In genomic region chr18:24271381-24272331, GRCh38 we compare ENCODE assay signal across 8 cellular contexts.
DNase-seq lines count a peak whose midpoint lies in the region; ATAC-seq and TF ChIP-seq lines count a peak whose summit lies in the region.

No MANE protein-coding gene starts in this region.

- ATAC-seq in HG02642 (IDR thresholded peaks at IDR 0.05; ENCODE audit: poor library complexity, unreplicated experiment) = peak; percentile 53
- ATAC-seq in PC-3 = peak; percentile 66
- no peak for ATAC-seq in HG03139 (IDR thresholded peaks at IDR 0.05; ENCODE audit: unreplicated experiment)
- ATAC-seq in HG02610 (IDR thresholded peaks at IDR 0.05; ENCODE audit: unreplicated experiment) = no peak

- no peak for TF ChIP-seq CTCF in PC-3 (conservative IDR thresholded peaks at IDR 0.05; ENCODE audit: low read depth, low read length)
- TF ChIP-seq CTCF in breast epithelium (IDR thresholded peaks at IDR 0.05) = peak in 2 of 3 donors; percentile 29 to 32

- H3K27ac ChIP-seq in PC-3 (ENCODE audit: low read length) = peak overlapping the region; percentile 71
- H3K27ac ChIP-seq in breast epithelium = peak overlapping the region; percentile 88 to 94

- no peaks in the 10 kb centered on the region; the same call in 1 of the 2 replicates for H4K20me1 ChIP-seq in PC-3 (ENCODE audit: low read length)

- peaks cover 6% of the 10 kb centered on the region for H3F3A ChIP-seq in PC-3 (ENCODE audit: low read length, unreplicated experiment)

- H3K9me3 ChIP-seq in PC-3 (ENCODE audit: low read length) (no peaks in the 10 kb centered on the region), breast epithelium (no peaks in the 10 kb centered on the region), iPS-15b (ENCODE audit: control insufficient read depth, insufficient read depth, low read length) (no peaks in the 10 kb centered on the region)

- peak overlapping the region; percentile 83 for H2AFZ ChIP-seq in PC-3 (ENCODE audit: low read length)

- peaks cover 53% of the 10 kb centered on the region for H3K79me2 ChIP-seq in PC-3 (ENCODE audit: low read length)

- DNase-seq in Caki2 (ENCODE audit: low read depth) (peak; percentile 82), PC-3 (peak; percentile 72), breast epithelium (ENCODE audit: low spot score in 2 of 2) (peak; percentile 55 to 69), renal cortical epithelial cell (ENCODE audit: low read depth) (peak; percentile 53)

- peak overlapping the region; percentile 94 for H3K4me3 ChIP-seq in PC-3 (ENCODE audit: low read length)
- peak overlapping the region; percentile 60 to 98 (median 84) for H3K4me3 ChIP-seq in breast epithelium
- H3K4me3 ChIP-seq in iPS-15b (ENCODE audit: low read depth, low read length) = peak overlapping the region; percentile 76

- intact Hi-C loops in PC-3 (cut with micrococcal nuclease) (loop anchor here (1.0 to 10.0 kb wide), 3 partner anchors 39 to 83 kb away; no protein-coding TSS in a partner anchor), breast epithelium (cut with DNase I; ENCODE audit: low total_unique reads) (no loop called here)

- H3K27me3 ChIP-seq in PC-3 (ENCODE audit: low read length) = no peaks in the 10 kb centered on the region
- no peaks in the 10 kb centered on the region for H3K27me3 ChIP-seq in breast epithelium
- no peaks in the 10 kb centered on the region for H3K27me3 ChIP-seq in iPS-15b (ENCODE audit: control insufficient read depth, insufficient read depth, low read length)

- no TSS peak for BruUV-seq in PC-3 (replicated peaks; lab: Mats Ljungman, UMichigan)

- peaks cover 52% of the 10 kb centered on the region for H3K4me1 ChIP-seq in PC-3 (ENCODE audit: insufficient read depth, low read length)
- H3K4me1 ChIP-seq in breast epithelium = peaks cover 0 to 15% of the 10 kb centered on the region in 2 donors
- H3K4me1 ChIP-seq in iPS-15b (ENCODE audit: control insufficient read depth, insufficient read depth, low read length) = peaks cover 11% of the 10 kb centered on the region

- in situ Hi-C loops in Caki2 (cut with HindIII; ENCODE audit: low pct_unique_long_range_greater_than_20kb, low sequenced_read_pairs) = no loop called here

- H3K9ac ChIP-seq in PC-3 (ENCODE audit: low read length) (peak overlapping the region; percentile 77), iPS-15b (ENCODE audit: low read depth, low read length) (peak overlapping the region; percentile 63)

- no peaks in the 10 kb centered on the region for H3K9me2 ChIP-seq in PC-3 (replicated peaks; ENCODE audit: low read length)

- CTCF ChIA-PET in PC-3 (lab: Charles Lee) = interaction anchor here (1.8 kb wide), 1 partner anchor 95 kb away, joined by 7 read pairs; no protein-coding TSS in a partner anchor

- H3K36me3 ChIP-seq in PC-3 (ENCODE audit: low read depth, low read length) = no peaks in the 10 kb centered on the region
- H3K36me3 ChIP-seq in breast epithelium = no peaks in the 10 kb centered on the region
- H3K36me3 ChIP-seq in iPS-15b (ENCODE audit: control insufficient read depth, insufficient read depth, low read length) = no peaks in the 10 kb centered on the region

- peak overlapping the region; percentile 98 for H3K4me2 ChIP-seq in PC-3 (ENCODE audit: low read length)

- TF ChIP-seq POLR2A in breast epithelium (IDR thresholded peaks at IDR 0.05) = no peak

- POLR2A ChIA-PET in PC-3 (lab: Charles Lee; ENCODE audit: unreplicated experiment) = no interaction called here

Comparison
In these comparisons a context has a peak if more than half of its experiments do, and no peak if none do; other contexts are left out.
1. ATAC-seq: peak in HG02642 (single experiment) and PC-3 (single experiment); none in HG03139 (single experiment) and HG02610 (single experiment).
2. Peak in every context shown above with its lines, with median percentiles within 50 percentile points of each other: DNase-seq and H3K4me3 ChIP-seq.